27 cellular contexts compared by ENCODE assay signal in the genomic region with DNA sequence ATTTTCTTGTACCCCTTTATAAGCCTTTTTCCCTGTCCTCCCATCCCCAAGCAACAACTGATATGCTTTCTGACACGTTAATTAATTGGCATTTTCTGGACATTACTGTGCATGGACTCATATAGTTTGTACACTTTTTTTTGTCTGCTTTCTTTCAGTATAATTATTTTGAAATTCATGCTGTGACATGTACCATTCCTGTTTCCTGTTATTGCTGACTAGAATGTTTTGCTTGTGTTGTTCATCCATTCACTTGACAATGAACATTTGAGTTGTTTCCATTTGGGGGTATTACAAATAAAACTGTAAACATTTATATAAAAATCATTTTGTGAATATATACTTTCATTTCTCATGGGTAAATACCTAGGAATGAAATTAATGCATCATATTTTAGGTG.
"Had no signal": no experiment of that assay in that cellular context is flagged by ENCODE, and none has a peak within 500 bp of the region (broad histone marks: within the 10 kb centered on the region; RNA-seq: fewer than 3 reads in every experiment).

No MANE protein-coding gene starts in this region.

- H3K4me3 ChIP-seq: dorsolateral prefrontal cortex, gastroesophageal sphincter, heart left ventricle, hepatocyte, left lung, neural progenitor cell, smooth muscle cell, suprapubic skin, transverse colon, vagina had no signal

- H3K4me1 ChIP-seq: gastroesophageal sphincter, heart left ventricle, left lung, neural progenitor cell, parathyroid adenoma, suprapubic skin, transverse colon, vagina had no signal

- H3K27ac ChIP-seq: dorsolateral prefrontal cortex, gastroesophageal sphincter, heart left ventricle, hepatocyte, left lung, neural progenitor cell, parathyroid adenoma, suprapubic skin, transverse colon, vagina had no signal

- H3K4me2 ChIP-seq: hepatocyte, neural progenitor cell, smooth muscle cell had no signal

- FAIRE-seq: islet of Langerhans had no signal

- ATAC-seq: gastroesophageal sphincter; heart left ventricle; left cardiac atrium; left lung; naive thymus-derived CD4-positive, alpha-beta T cell; sciatic nerve; stimulated activated naive CD8-positive, alpha-beta T cell treated with anti-CD3 and anti-CD28 coated beads, Interleukin-15, amount 100 ng/mL, for 72 hours had no signal

- H3K9me3 ChIP-seq: gastroesophageal sphincter, heart left ventricle, left lung, suprapubic skin, transverse colon, vagina had no signal

- DNase-seq: cortex of kidney; dorsolateral prefrontal cortex; effector CD8-positive, alpha-beta T cell; endodermal cell; foreskin fibroblast; heart left ventricle; left cardiac atrium; left lung; mesendoderm; midbrain; naive thymus-derived CD4-positive, alpha-beta T cell; stimulated activated CD4-positive, alpha-beta T cell treated with anti-CD3 and anti-CD28 coated beads, Interleukin-12 subunit alpha, Interleukin-12 subunit beta, amount 100 ng/mL, for 4 hours; stimulated activated CD4-positive, alpha-beta T cell treated with anti-CD3 and anti-CD28 coated beads, Interleukin-1b, Interleukin-23, amount 100 ng/mL, for 48 hours; stimulated activated CD4-positive, alpha-beta T cell treated with anti-CD3 and anti-CD28 coated beads, Interleukin-4, amount 100 ng/mL, for 1 hour; stimulated activated CD8-positive, alpha-beta memory T cell treated with anti-CD3 and anti-CD28 coated beads, Interleukin-4, amount 100 ng/mL, for 48 hours; stimulated activated naive CD4-positive, alpha-beta T cell; stimulated activated naive CD8-positive, alpha-beta T cell treated with anti-CD3 and anti-CD28 coated beads, Interleukin-15, amount 100 ng/mL, for 72 hours; transverse colon had no signal
